In genomic region chr3:148879256-148879655, GRCh38 we compare ENCODE assay signal across 36 cellular contexts. TPM values are rescaled to one million over a fixed set of nuclear protein-coding genes. Genes with fewer than 3 reads are reported as not detected.
"Had no signal": no experiment of that assay in that cellular context is flagged by ENCODE, and none has a peak within 500 bp of the region (broad histone marks: within the 10 kb centered on the region; RNA-seq: fewer than 3 reads in every experiment).

No MANE protein-coding gene starts in this region.

- ATAC-seq: activated CD8-positive, alpha-beta memory T cell treated with anti-CD3 and anti-CD28 coated beads, Interleukin-2, amount 10 ng/mL, durations not matched to agents 7 days and 5 days; activated T-helper 17 cell treated with anti-CD3 and anti-CD28 coated beads, Interleukin-2, amount 50 U/mL, for 72 hours; PC-3 had no signal

- H3K4me3 Mint-ChIP-seq: activated CD4-positive, alpha-beta memory T cell treated with anti-CD3 and anti-CD28 coated beads, Interleukin-2, amount 10 ng/mL, durations not matched to agents 7 days and 5 days; activated CD8-positive, alpha-beta memory T cell treated with anti-CD3 and anti-CD28 coated beads, Interleukin-2, amount 10 ng/mL, durations not matched to agents 7 days and 5 days; activated naive CD8-positive, alpha-beta T cell treated with anti-CD3 and anti-CD28 coated beads, Interleukin-2, amount 10 ng/mL, durations not matched to agents 7 days and 5 days; activated T-helper 17 cell treated with anti-CD3 and anti-CD28 coated beads, Interleukin-2, amount 50 U/mL, for 72 hours; central memory CD8-positive, alpha-beta T cell had no signal

- H3K9me3 ChIP-seq: ascending aorta, Peyer's patch had no signal

- DNase-seq: activated CD4-positive, alpha-beta memory T cell treated with anti-CD3 and anti-CD28 coated beads, Interleukin-2, amount 10 ng/mL, durations not matched to agents 7 days and 5 days; activated CD4-positive, alpha-beta T cell treated with anti-CD3 and anti-CD28 coated beads for 1 hour; activated CD4-positive, alpha-beta T cell treated with anti-CD3 and anti-CD28 coated beads for 48 hours; activated CD4-positive, CD25-positive, alpha-beta regulatory T cell; activated CD8-positive, alpha-beta memory T cell treated with anti-CD3 and anti-CD28 coated beads for 24 hours; activated CD8-positive, alpha-beta memory T cell treated with anti-CD3 and anti-CD28 coated beads, Interleukin-2, amount 10 ng/mL, durations not matched to agents 7 days and 5 days; activated CD8-positive, alpha-beta memory T cell treated with anti-CD3 and anti-CD28 coated beads, Interleukin-2, amount 50 U/mL, for 48 hours; activated effector memory CD4-positive, alpha-beta T cell treated with anti-CD3 and anti-CD28 coated beads, Interleukin-2, amount 50 U/mL, for 16 hours; activated naive CD4-positive, alpha-beta T cell; activated naive CD4-positive, alpha-beta T cell treated with anti-CD3 and anti-CD28 coated beads, Interleukin-2, amount 50 U/mL, for 16 hours; activated naive CD8-positive, alpha-beta T cell treated with anti-CD3 and anti-CD28 coated beads, Interleukin-2, amount 10 ng/mL, durations not matched to agents 7 days and 5 days; activated T-cell treated with anti-CD3 and anti-CD28 coated beads, Interleukin-2, amount 50 U/mL, for 48 hours; amygdala; Kasumi-1; KBM-7; MM.1S; MV-4-11; NCI-H1092; NCI-H1417 treated with DMSO at 0.1 percent for 48 hours; NCI-H187 treated with DMSO at 0.1 percent for 48 hours; NCI-H2171 treated with DMSO at 0.1 percent for 48 hours; NCI-H2227 treated with DMSO at 0.1 percent for 48 hours; NCI-H446; NCI-H524 treated with DMSO at 0.1 percent for 48 hours; PC-3; Peyer's patch; RPMI8226; T1000; WERI-Rb-1 had no signal

- H3K4me1 ChIP-seq: ascending aorta, Peyer's patch had no signal

- H3K4me1 Mint-ChIP-seq: activated CD4-positive, alpha-beta memory T cell treated with anti-CD3 and anti-CD28 coated beads, Interleukin-2, amount 10 ng/mL, durations not matched to agents 7 days and 5 days; activated CD8-positive, alpha-beta memory T cell treated with anti-CD3 and anti-CD28 coated beads, Interleukin-2, amount 10 ng/mL, durations not matched to agents 7 days and 5 days; activated naive CD8-positive, alpha-beta T cell treated with anti-CD3 and anti-CD28 coated beads, Interleukin-2, amount 10 ng/mL, durations not matched to agents 7 days and 5 days; activated T-helper 17 cell treated with anti-CD3 and anti-CD28 coated beads, Interleukin-2, amount 50 U/mL, for 72 hours; central memory CD8-positive, alpha-beta T cell had no signal

- H3K9me3 Mint-ChIP-seq: activated CD4-positive, alpha-beta memory T cell treated with anti-CD3 and anti-CD28 coated beads, Interleukin-2, amount 10 ng/mL, durations not matched to agents 7 days and 5 days; activated naive CD8-positive, alpha-beta T cell treated with anti-CD3 and anti-CD28 coated beads, Interleukin-2, amount 10 ng/mL, durations not matched to agents 7 days and 5 days; activated T-helper 17 cell treated with anti-CD3 and anti-CD28 coated beads, Interleukin-2, amount 50 U/mL, for 72 hours; central memory CD8-positive, alpha-beta T cell had no signal

- H3K27me3 ChIP-seq: ascending aorta, Peyer's patch had no signal

- H3K36me3 Mint-ChIP-seq: activated CD8-positive, alpha-beta memory T cell treated with anti-CD3 and anti-CD28 coated beads, Interleukin-2, amount 10 ng/mL, durations not matched to agents 7 days and 5 days; activated naive CD8-positive, alpha-beta T cell treated with anti-CD3 and anti-CD28 coated beads, Interleukin-2, amount 10 ng/mL, durations not matched to agents 7 days and 5 days had no signal

- H3K27ac ChIP-seq: ascending aorta, cardiac muscle cell, Peyer's patch, WERI-Rb-1 had no signal

- H3K36me3 ChIP-seq: ascending aorta, cardiac muscle cell, Peyer's patch, WERI-Rb-1 had no signal

- H3K4me3 ChIP-seq: ascending aorta, cardiac muscle cell, Peyer's patch had no signal

- H3K27ac Mint-ChIP-seq: activated CD4-positive, alpha-beta memory T cell treated with anti-CD3 and anti-CD28 coated beads, Interleukin-2, amount 10 ng/mL, durations not matched to agents 7 days and 5 days; activated CD8-positive, alpha-beta memory T cell treated with anti-CD3 and anti-CD28 coated beads, Interleukin-2, amount 10 ng/mL, durations not matched to agents 7 days and 5 days; activated naive CD8-positive, alpha-beta T cell treated with anti-CD3 and anti-CD28 coated beads, Interleukin-2, amount 10 ng/mL, durations not matched to agents 7 days and 5 days; activated T-helper 17 cell treated with anti-CD3 and anti-CD28 coated beads, Interleukin-2, amount 50 U/mL, for 72 hours had no signal

RNA-seq across cellular contexts. Expression of gene CPA3, which starts 14.2 kb away (rescaled TPM):
- total RNA-seq: activated CD4-positive, alpha-beta memory T cell treated with anti-CD3 and anti-CD28 coated beads, Interleukin-2, amount 10 ng/mL, durations not matched to agents 7 days and 5 days; activated CD8-positive, alpha-beta memory T cell treated with anti-CD3 and anti-CD28 coated beads, Interleukin-2, amount 10 ng/mL, durations not matched to agents 7 days and 5 days; activated naive CD8-positive, alpha-beta T cell treated with anti-CD3 and anti-CD28 coated beads, Interleukin-2, amount 10 ng/mL, durations not matched to agents 7 days and 5 days; activated T-helper 17 cell treated with anti-CD3 and anti-CD28 coated beads, Interleukin-2, amount 50 U/mL, for 72 hours; ascending aorta; cardiac muscle cell; chondrocyte; PC-3; T-helper 1 cell treated with Interleukin-12 subunit alpha and Interleukin-12 subunit beta and Interleukin-4 antibody, amounts not matched to agents 30 ng/mL and 1 ng/mL, for 36 hours; T-helper 2 cell treated with Interferon-gamma antibody and Interleukin-4, amounts not matched to agents 100 ng/mL and 5 ng/mL, for 36 hours had no signal

RNA-seq across cellular contexts. Expression of gene CPB1, which starts 51.6 kb away (rescaled TPM):
- total RNA-seq: activated CD4-positive, alpha-beta memory T cell treated with anti-CD3 and anti-CD28 coated beads, Interleukin-2, amount 10 ng/mL, durations not matched to agents 7 days and 5 days; activated CD8-positive, alpha-beta memory T cell treated with anti-CD3 and anti-CD28 coated beads, Interleukin-2, amount 10 ng/mL, durations not matched to agents 7 days and 5 days; activated naive CD8-positive, alpha-beta T cell treated with anti-CD3 and anti-CD28 coated beads, Interleukin-2, amount 10 ng/mL, durations not matched to agents 7 days and 5 days; activated T-helper 17 cell treated with anti-CD3 and anti-CD28 coated beads, Interleukin-2, amount 50 U/mL, for 72 hours; cardiac muscle cell; chondrocyte; PC-3; T-helper 1 cell treated with Interleukin-12 subunit alpha and Interleukin-12 subunit beta and Interleukin-4 antibody, amounts not matched to agents 30 ng/mL and 1 ng/mL, for 36 hours; T-helper 2 cell treated with Interferon-gamma antibody and Interleukin-4, amounts not matched to agents 100 ng/mL and 5 ng/mL, for 36 hours had no signal
